ENCODE assay signal across 1 cellular context in genomic region chr11:121240650-121241299, GRCh38.
TF ChIP-seq lines count a peak whose summit lies in the region.

No MANE protein-coding gene starts in this region.

TF ChIP-seq in HepG2, 621 proteins besides CTCF, POLR2A, EP300 and RAD21 (continued from another document):
- no peak for TF ChIP-seq ZBTB49 (CRISPR knock-in tag; IDR thresholded peaks at IDR 0.05; ENCODE audit: borderline replicate concordance)
- TF ChIP-seq ELF3 (CRISPR knock-in tag; IDR thresholded peaks at IDR 0.05) = no peak
- TF ChIP-seq ZNF207 (IDR thresholded peaks at IDR 0.05; ENCODE audit: borderline replicate concordance) = no peak
- TF ChIP-seq ZNF772 (CRISPR knock-in tag; IDR thresholded peaks at IDR 0.05) = no peak
- no peak for TF ChIP-seq ZNF414 (CRISPR knock-in tag; IDR thresholded peaks at IDR 0.05)
- TF ChIP-seq MXD4 (CRISPR knock-in tag; IDR thresholded peaks at IDR 0.05) = no peak
- TF ChIP-seq NFKBIZ (CRISPR knock-in tag; IDR thresholded peaks at IDR 0.05) = no peak
